Comparison of ENCODE assay signal across 2 cellular contexts in genomic region chr19:18521692-18522123, GRCh38.
TF ChIP-seq lines count a peak whose summit lies in the region.

Gene ELL, minus strand, starts transcription at chr19:18522070. Its CDS starts 15 bp downstream, at chr19:18522055.

TF ChIP-seq in GM12878, 131 proteins besides CTCF, POLR2A, EP300 and RAD21 (continued from another document and continues in another):
- TF ChIP-seq, protein P1, sequence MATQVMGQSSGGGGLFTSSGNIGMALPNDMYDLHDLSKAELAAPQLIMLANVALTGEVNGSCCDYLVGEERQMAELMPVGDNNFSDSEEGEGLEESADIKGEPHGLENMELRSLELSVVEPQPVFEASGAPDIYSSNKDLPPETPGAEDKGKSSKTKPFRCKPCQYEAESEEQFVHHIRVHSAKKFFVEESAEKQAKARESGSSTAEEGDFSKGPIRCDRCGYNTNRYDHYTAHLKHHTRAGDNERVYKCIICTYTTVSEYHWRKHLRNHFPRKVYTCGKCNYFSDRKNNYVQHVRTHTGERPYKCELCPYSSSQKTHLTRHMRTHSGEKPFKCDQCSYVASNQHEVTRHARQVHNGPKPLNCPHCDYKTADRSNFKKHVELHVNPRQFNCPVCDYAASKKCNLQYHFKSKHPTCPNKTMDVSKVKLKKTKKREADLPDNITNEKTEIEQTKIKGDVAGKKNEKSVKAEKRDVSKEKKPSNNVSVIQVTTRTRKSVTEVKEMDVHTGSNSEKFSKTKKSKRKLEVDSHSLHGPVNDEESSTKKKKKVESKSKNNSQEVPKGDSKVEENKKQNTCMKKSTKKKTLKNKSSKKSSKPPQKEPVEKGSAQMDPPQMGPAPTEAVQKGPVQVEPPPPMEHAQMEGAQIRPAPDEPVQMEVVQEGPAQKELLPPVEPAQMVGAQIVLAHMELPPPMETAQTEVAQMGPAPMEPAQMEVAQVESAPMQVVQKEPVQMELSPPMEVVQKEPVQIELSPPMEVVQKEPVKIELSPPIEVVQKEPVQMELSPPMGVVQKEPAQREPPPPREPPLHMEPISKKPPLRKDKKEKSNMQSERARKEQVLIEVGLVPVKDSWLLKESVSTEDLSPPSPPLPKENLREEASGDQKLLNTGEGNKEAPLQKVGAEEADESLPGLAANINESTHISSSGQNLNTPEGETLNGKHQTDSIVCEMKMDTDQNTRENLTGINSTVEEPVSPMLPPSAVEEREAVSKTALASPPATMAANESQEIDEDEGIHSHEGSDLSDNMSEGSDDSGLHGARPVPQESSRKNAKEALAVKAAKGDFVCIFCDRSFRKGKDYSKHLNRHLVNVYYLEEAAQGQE (IDR thresholded peaks at IDR 0.05; ENCODE audit: low read depth, low read length): no peak
- TF ChIP-seq ZBED1 (IDR thresholded peaks at IDR 0.05; ENCODE audit: borderline replicate concordance) (no peak), CHD4 (IDR thresholded peaks at IDR 0.05) (no peak), MXI1 (IDR thresholded peaks at IDR 0.05; ENCODE audit: low read depth, low read length) (no peak; the same call in 1 of the 2 replicates), TBL1XR1 (IDR thresholded peaks at IDR 0.05; ENCODE audit: low read depth, low read length) (no peak), CEBPB (IDR thresholded peaks at IDR 0.05; ENCODE audit: borderline replicate concordance in 1 of 2, low read depth in 2 of 2, low read length in 2 of 2) (no peak), E4F1 (IDR thresholded peaks at IDR 0.05; ENCODE audit: borderline replicate concordance, partially characterized antibody) (no peak), RAD51 (IDR thresholded peaks at IDR 0.05) (no peak), MTA3 (IDR thresholded peaks at IDR 0.05; ENCODE audit: borderline replicate concordance, low read length) (no peak), HDAC2 (IDR thresholded peaks at IDR 0.05) (no peak)
- TF ChIP-seq, protein P2, sequence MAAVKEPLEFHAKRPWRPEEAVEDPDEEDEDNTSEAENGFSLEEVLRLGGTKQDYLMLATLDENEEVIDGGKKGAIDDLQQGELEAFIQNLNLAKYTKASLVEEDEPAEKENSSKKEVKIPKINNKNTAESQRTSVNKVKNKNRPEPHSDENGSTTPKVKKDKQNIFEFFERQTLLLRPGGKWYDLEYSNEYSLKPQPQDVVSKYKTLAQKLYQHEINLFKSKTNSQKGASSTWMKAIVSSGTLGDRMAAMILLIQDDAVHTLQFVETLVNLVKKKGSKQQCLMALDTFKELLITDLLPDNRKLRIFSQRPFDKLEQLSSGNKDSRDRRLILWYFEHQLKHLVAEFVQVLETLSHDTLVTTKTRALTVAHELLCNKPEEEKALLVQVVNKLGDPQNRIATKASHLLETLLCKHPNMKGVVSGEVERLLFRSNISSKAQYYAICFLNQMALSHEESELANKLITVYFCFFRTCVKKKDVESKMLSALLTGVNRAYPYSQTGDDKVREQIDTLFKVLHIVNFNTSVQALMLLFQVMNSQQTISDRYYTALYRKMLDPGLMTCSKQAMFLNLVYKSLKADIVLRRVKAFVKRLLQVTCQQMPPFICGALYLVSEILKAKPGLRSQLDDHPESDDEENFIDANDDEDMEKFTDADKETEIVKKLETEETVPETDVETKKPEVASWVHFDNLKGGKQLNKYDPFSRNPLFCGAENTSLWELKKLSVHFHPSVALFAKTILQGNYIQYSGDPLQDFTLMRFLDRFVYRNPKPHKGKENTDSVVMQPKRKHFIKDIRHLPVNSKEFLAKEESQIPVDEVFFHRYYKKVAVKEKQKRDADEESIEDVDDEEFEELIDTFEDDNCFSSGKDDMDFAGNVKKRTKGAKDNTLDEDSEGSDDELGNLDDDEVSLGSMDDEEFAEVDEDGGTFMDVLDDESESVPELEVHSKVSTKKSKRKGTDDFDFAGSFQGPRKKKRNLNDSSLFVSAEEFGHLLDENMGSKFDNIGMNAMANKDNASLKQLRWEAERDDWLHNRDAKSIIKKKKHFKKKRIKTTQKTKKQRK (IDR thresholded peaks at IDR 0.05; ENCODE audit: low read depth, low read length): no peak
- TF ChIP-seq, protein P3, sequence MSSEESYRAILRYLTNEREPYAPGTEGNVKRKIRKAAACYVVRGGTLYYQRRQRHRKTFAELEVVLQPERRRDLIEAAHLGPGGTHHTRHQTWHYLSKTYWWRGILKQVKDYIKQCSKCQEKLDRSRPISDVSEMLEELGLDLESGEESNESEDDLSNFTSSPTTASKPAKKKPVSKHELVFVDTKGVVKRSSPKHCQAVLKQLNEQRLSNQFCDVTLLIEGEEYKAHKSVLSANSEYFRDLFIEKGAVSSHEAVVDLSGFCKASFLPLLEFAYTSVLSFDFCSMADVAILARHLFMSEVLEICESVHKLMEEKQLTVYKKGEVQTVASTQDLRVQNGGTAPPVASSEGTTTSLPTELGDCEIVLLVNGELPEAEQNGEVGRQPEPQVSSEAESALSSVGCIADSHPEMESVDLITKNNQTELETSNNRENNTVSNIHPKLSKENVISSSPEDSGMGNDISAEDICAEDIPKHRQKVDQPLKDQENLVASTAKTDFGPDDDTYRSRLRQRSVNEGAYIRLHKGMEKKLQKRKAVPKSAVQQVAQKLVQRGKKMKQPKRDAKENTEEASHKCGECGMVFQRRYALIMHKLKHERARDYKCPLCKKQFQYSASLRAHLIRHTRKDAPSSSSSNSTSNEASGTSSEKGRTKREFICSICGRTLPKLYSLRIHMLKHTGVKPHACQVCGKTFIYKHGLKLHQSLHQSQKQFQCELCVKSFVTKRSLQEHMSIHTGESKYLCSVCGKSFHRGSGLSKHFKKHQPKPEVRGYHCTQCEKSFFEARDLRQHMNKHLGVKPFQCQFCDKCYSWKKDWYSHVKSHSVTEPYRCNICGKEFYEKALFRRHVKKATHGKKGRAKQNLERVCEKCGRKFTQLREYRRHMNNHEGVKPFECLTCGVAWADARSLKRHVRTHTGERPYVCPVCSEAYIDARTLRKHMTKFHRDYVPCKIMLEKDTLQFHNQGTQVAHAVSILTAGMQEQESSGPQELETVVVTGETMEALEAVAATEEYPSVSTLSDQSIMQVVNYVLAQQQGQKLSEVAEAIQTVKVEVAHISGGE (CRISPR knock-in tag; IDR thresholded peaks at IDR 0.05): no peak

TF ChIP-seq in HepG2, 621 proteins besides CTCF, POLR2A, EP300 and RAD21 (continued from another document and continues in another):
- no peak for TF ChIP-seq MTA1 (CRISPR knock-in tag; IDR thresholded peaks at IDR 0.05; ENCODE audit: borderline replicate concordance)
- TF ChIP-seq RBFOX2 (IDR thresholded peaks at IDR 0.05; ENCODE audit: low read depth, low read length): peak; percentile 83
- TF ChIP-seq, protein P4, sequence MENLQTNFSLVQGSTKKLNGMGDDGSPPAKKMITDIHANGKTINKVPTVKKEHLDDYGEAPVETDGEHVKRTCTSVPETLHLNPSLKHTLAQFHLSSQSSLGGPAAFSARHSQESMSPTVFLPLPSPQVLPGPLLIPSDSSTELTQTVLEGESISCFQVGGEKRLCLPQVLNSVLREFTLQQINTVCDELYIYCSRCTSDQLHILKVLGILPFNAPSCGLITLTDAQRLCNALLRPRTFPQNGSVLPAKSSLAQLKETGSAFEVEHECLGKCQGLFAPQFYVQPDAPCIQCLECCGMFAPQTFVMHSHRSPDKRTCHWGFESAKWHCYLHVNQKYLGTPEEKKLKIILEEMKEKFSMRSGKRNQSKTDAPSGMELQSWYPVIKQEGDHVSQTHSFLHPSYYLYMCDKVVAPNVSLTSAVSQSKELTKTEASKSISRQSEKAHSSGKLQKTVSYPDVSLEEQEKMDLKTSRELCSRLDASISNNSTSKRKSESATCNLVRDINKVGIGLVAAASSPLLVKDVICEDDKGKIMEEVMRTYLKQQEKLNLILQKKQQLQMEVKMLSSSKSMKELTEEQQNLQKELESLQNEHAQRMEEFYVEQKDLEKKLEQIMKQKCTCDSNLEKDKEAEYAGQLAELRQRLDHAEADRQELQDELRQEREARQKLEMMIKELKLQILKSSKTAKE (CRISPR knock-in tag; IDR thresholded peaks at IDR 0.05; ENCODE audit: borderline replicate concordance): peak; percentile 33; the same call in 1 of the 2 replicates
- TF ChIP-seq ZNF614 (CRISPR knock-in tag; IDR thresholded peaks at IDR 0.05; ENCODE audit: borderline replicate concordance): no peak
- peak; percentile 31 for TF ChIP-seq TBL1XR1 (IDR thresholded peaks at IDR 0.05; ENCODE audit: borderline replicate concordance, low read length, partially characterized antibody)
- TF ChIP-seq POLR2G (IDR thresholded peaks at IDR 0.05; ENCODE audit: low read depth, low read length): peak; percentile 77
- no peak for TF ChIP-seq ZNF768 (CRISPR knock-in tag; IDR thresholded peaks at IDR 0.05)
- TF ChIP-seq ZNF678 (CRISPR knock-in tag; IDR thresholded peaks at IDR 0.05): 0 out of 2 replicates have a peak, but pooled peaks have one; percentile 58
- TF ChIP-seq ZNF230 (CRISPR knock-in tag; IDR thresholded peaks at IDR 0.05): 0 out of 2 replicates have a peak, but pooled peaks have one; percentile 58
- no peak for TF ChIP-seq POGZ (CRISPR knock-in tag; IDR thresholded peaks at IDR 0.05)
- TF ChIP-seq ZSCAN25 (CRISPR knock-in tag; IDR thresholded peaks at IDR 0.05): 0 out of 2 replicates have a peak, but pooled peaks have one; percentile 34
- no peak for TF ChIP-seq NCOA1 (CRISPR knock-in tag; IDR thresholded peaks at IDR 0.05)
- TF ChIP-seq ZNF552 (CRISPR knock-in tag; IDR thresholded peaks at IDR 0.05; ENCODE audit: borderline replicate concordance): 0 out of 2 replicates have a peak, but pooled peaks have one; percentile 31
- TF ChIP-seq ELF1 (CRISPR knock-in tag; IDR thresholded peaks at IDR 0.05): no peak
- TF ChIP-seq BCL3 (CRISPR knock-in tag; IDR thresholded peaks at IDR 0.05): no peak; the same call in 1 of the 2 replicates
- TF ChIP-seq WIZ (CRISPR knock-in tag; IDR thresholded peaks at IDR 0.05): no peak
- 0 out of 2 replicates have a peak, but pooled peaks have one; percentile 12 for TF ChIP-seq ZSCAN5A (CRISPR knock-in tag; IDR thresholded peaks at IDR 0.05; ENCODE audit: borderline replicate concordance)
- no peak for TF ChIP-seq MED8 (CRISPR knock-in tag; IDR thresholded peaks at IDR 0.05; ENCODE audit: insufficient replicate concordance)
- no peak for TF ChIP-seq ZNF792 (CRISPR knock-in tag; IDR thresholded peaks at IDR 0.05)
- peak; percentile 81; the same call in 1 of the 2 replicates for TF ChIP-seq ZNF563 (CRISPR knock-in tag; IDR thresholded peaks at IDR 0.05)
- TF ChIP-seq ZNF263 (CRISPR knock-in tag; IDR thresholded peaks at IDR 0.05): 0 out of 2 replicates have a peak, but pooled peaks have one; percentile 24
- TF ChIP-seq NFKB2 (CRISPR knock-in tag; IDR thresholded peaks at IDR 0.05; ENCODE audit: borderline replicate concordance): peak; percentile 73; the same call in 1 of the 2 replicates
- peak; percentile 32; the same call in 1 of the 2 replicates for TF ChIP-seq HCFC1 (IDR thresholded peaks at IDR 0.05; ENCODE audit: low read depth, low read length)
- peak; percentile 67; the same call in 1 of the 2 replicates for TF ChIP-seq ZFX (CRISPR knock-in tag; IDR thresholded peaks at IDR 0.05; ENCODE audit: low read depth)
- TF ChIP-seq ZNF704 (CRISPR knock-in tag; IDR thresholded peaks at IDR 0.05; ENCODE audit: borderline replicate concordance): peak; percentile 34; the same call in 1 of the 2 replicates
- no peak for TF ChIP-seq NONO (IDR thresholded peaks at IDR 0.05)
- TF ChIP-seq NONO (CRISPR knock-in tag; conservative IDR thresholded peaks at IDR 0.05): peak; percentile 65
- 0 out of 2 replicates have a peak, but pooled peaks have one; percentile 63 for TF ChIP-seq KLF6 (CRISPR knock-in tag; IDR thresholded peaks at IDR 0.05)
